8 cellular contexts compared by ENCODE assay signal in genomic region chr14:32576088-32576795, GRCh38.
DNase-seq lines count a peak whose midpoint lies in the region; ATAC-seq and TF ChIP-seq lines count a peak whose summit lies in the region.
"Had no signal": no experiment of that assay in that cellular context is flagged by ENCODE, and none has a peak within 500 bp of the region (broad histone marks: within the 10 kb centered on the region; RNA-seq: fewer than 3 reads in every experiment).

No MANE protein-coding gene starts in this region.

- no peak for TF ChIP-seq POLR2A in HCT116 (IDR thresholded peaks at IDR 0.05; ENCODE audit: borderline replicate concordance, extremely low read depth, insufficient read depth, insufficient read length)

- H3K9me3 Mint-ChIP-seq in T-cell, result no peaks in the 10 kb centered on the region
- H3K9me3 Mint-ChIP-seq: central memory CD8-positive, alpha-beta T cell had no signal

- CTCF ChIA-PET in HCT116 (lab: Charles Lee) (interaction anchor here (1.1 to 1.9 kb wide), 3 partner anchors 1216 to 1747 kb away, joined by 3 to 5 read pairs (median 4); no protein-coding TSS in a partner anchor), T-cell (lab: Charles Lee) (interaction anchor here (0.6 to 1.6 kb wide), 6 partner anchors 11 to 1749 kb away, joined by 3 to 6 read pairs (median 6); no protein-coding TSS in a partner anchor)

- H3K27ac ChIP-seq in HCT116 (ENCODE audit: low read depth, low read length), result no peak overlapping the region

- intact Hi-C loops in HCT116 (cut with micrococcal nuclease), result loop anchor here (1.0 to 5.0 kb wide), 7 partner anchors 423 to 1747 kb away; no protein-coding TSS in a partner anchor

- RAD21 ChIA-PET in HCT116 (lab: Charles Lee; ENCODE audit: low non-redundant PET in 1 of 2, low total read pairs in 2 of 2, uncharacterized antibody in 2 of 2, unreplicated experiment in 2 of 2), result no interaction called here

- H3K27me3 Mint-ChIP-seq in T-cell, result peaks cover 0 to 6% of the 10 kb centered on the region in 2 donors
- H3K27me3 Mint-ChIP-seq: central memory CD8-positive, alpha-beta T cell had no signal

- no peak overlapping the region for H2AFZ ChIP-seq in HCT116 (ENCODE audit: low read depth, low read length, poor library complexity, severe bottlenecking)

- BruUV-seq in HCT116 (replicated peaks; lab: Mats Ljungman, UMichigan), result no TSS peak

- H3K79me2 ChIP-seq in HCT116 (ENCODE audit: insufficient read depth, low read length), result no peaks in the 10 kb centered on the region

- H3K4me2 ChIP-seq in HCT116 (ENCODE audit: low read length), result no peak overlapping the region

- POLR2A ChIA-PET in HCT116 (lab: Charles Lee), result no interaction called here
- POLR2A ChIA-PET in T-cell (lab: Charles Lee), result no interaction called here

- no peaks in the 10 kb centered on the region for H3K36me3 ChIP-seq in HCT116 (ENCODE audit: control insufficient read depth in 1 of 2, insufficient read depth in 2 of 2, low read length in 2 of 2)

- no peak overlapping the region for H3K9ac ChIP-seq in HCT116 (ENCODE audit: low read length)

- ATAC-seq in HCT116 (peak; percentile 86), T-cell (replicated peaks in 1 of 4) (peak in 2 of 4 experiments; percentile 52 to 63)

- TF ChIP-seq RAD21 in HCT116 (IDR thresholded peaks at IDR 0.05; ENCODE audit: low read depth), result peak; percentile 81

- peaks cover 44% of the 10 kb centered on the region for H3K27me3 ChIP-seq in HCT116 (ENCODE audit: insufficient read depth, low read length)

- no peaks in the 10 kb centered on the region for H3K4me1 Mint-ChIP-seq in T-cell
- H3K4me1 Mint-ChIP-seq: central memory CD8-positive, alpha-beta T cell had no signal

- TF ChIP-seq CTCF in GM12865 (IDR thresholded peaks at IDR 0.05; ENCODE audit: insufficient read depth, low read depth, low read length, missing control alignments) (peak; percentile 92), HCT116 (IDR thresholded peaks at IDR 0.05 in 2 of 3, conservative IDR thresholded peaks at IDR 0.05 in 1 of 3; ENCODE audit: borderline replicate concordance in 1 of 3, insufficient read depth in 1 of 3, low read depth in 2 of 3, low read length in 2 of 3) (peak; percentile 56 to 93 (median 92); a peak in 5 of 6 replicates)

- peak; percentile 65 for DNase-seq in GM12865 (ENCODE audit: low read depth)
- peak; percentile 42 for DNase-seq in HCT116 (ENCODE audit: low read depth, low spot score)
- DNase-seq in NCI-H1092 (lab: John Stamatoyannopoulos, UW), result peak; percentile 52
- DNase-seq in T-cell, result peak in 22 of 34 experiments; percentile 0 to 23 (median 7)
- peak; percentile 42 for DNase-seq in cerebellum (ENCODE audit: low spot score)
- peak; percentile 60 for DNase-seq in kidney tubule cell (ENCODE audit: low spot score)
- DNase-seq in stimulated activated CD4-positive, alpha-beta T cell treated with anti-CD3 and anti-CD28 coated beads, Interleukin-2, amount 100 ng/mL, for 48 hours, result peak; percentile 19 to 27

- H3K27ac Mint-ChIP-seq in T-cell, result no peak overlapping the region

- H3K9me3 ChIP-seq in HCT116 (ENCODE audit: control insufficient read depth in 1 of 2, insufficient read depth in 1 of 2, low read depth in 1 of 2, low read length in 2 of 2), result no peaks in the 10 kb centered on the region

- H3K9me2 ChIP-seq in HCT116 (ENCODE audit: insufficient read depth), result no peaks in the 10 kb centered on the region

- no peaks in the 10 kb centered on the region for H4K20me1 ChIP-seq in HCT116 (ENCODE audit: insufficient read depth)

- no peaks in the 10 kb centered on the region for H3K4me1 ChIP-seq in HCT116 (ENCODE audit: control insufficient read depth in 1 of 2, insufficient read depth in 2 of 2, low read length in 2 of 2)

- no peak overlapping the region for H3K4me3 ChIP-seq in GM12865 (ENCODE audit: low read depth, low read length)
- H3K4me3 ChIP-seq in HCT116 (replicated peaks in 1 of 2; ENCODE audit: low read depth in 1 of 2, low read length in 2 of 2), result no peak overlapping the region

- H3K36me3 Mint-ChIP-seq in T-cell, result no peaks in the 10 kb centered on the region

- no peak overlapping the region for H3K4me3 Mint-ChIP-seq in T-cell
- H3K4me3 Mint-ChIP-seq: central memory CD8-positive, alpha-beta T cell had no signal

TF ChIP-seq in HCT116, 20 proteins besides CTCF, POLR2A, EP300 and RAD21:
- TF ChIP-seq ELF1 (IDR thresholded peaks at IDR 0.05; ENCODE audit: borderline replicate concordance, low read depth) (no peak), SRF (IDR thresholded peaks at IDR 0.05; ENCODE audit: low read depth) (no peak), EZH2 (IDR thresholded peaks at IDR 0.05) (no peak)

Comparison
In these comparisons a context has a peak if more than half of its experiments do, and no peak if none do; other contexts are left out.
1. DNase-seq: peak in every context shown above with its lines; median percentile 65 in GM12865; 60 in kidney tubule cell; 52 in NCI-H1092; 42 in HCT116; 42 in cerebellum; 23 in stimulated activated CD4-positive, alpha-beta T cell treated with anti-CD3 and anti-CD28 coated beads, Interleukin-2, amount 100 ng/mL, for 48 hours; 7 in T-cell.